Comparison of ENCODE assay signal across 8 cellular contexts in genomic region chr1:94820918-94821317, GRCh38. TPM values are rescaled to one million over a fixed set of nuclear protein-coding genes. Genes with fewer than 3 reads are reported as not detected.
A peak's percentile ranks its signal among the peaks of the same experiment; 100 is the strongest.
DNase-seq lines count a peak whose midpoint lies in the region; ATAC-seq, FAIRE-seq and TF ChIP-seq lines count a peak whose summit lies in the region.

No MANE protein-coding gene starts in this region.

- peaks cover 17% of the 10 kb centered on the region for H3K9me3 Mint-ChIP-seq in endodermal cell
- H3K9me3 Mint-ChIP-seq in naive thymus-derived CD8-positive, alpha-beta T cell, result peaks cover 0 to 8% (median 0%) of the 10 kb centered on the region in 9 donors

- peaks cover 10% of the 10 kb centered on the region for H3K4me1 Mint-ChIP-seq in endodermal cell
- H3K4me1 Mint-ChIP-seq in naive thymus-derived CD8-positive, alpha-beta T cell, result peaks cover 0 to 7% (median 4%) of the 10 kb centered on the region in 4 donors

- peaks cover 6% of the 10 kb centered on the region for H3K36me3 Mint-ChIP-seq in endodermal cell (ENCODE audit: low read depth)
- no peaks in the 10 kb centered on the region for H3K36me3 Mint-ChIP-seq in naive thymus-derived CD8-positive, alpha-beta T cell

- H3K4me3 ChIP-seq in A549 (peak overlapping the region; percentile 76), endodermal cell (ENCODE audit: low read length) (peak overlapping the region; percentile 72)

- POLR2A ChIA-PET in A549 (lab: Yijun Ruan, JAX), result no interaction called here
- POLR2A ChIA-PET in naive thymus-derived CD8-positive, alpha-beta T cell (lab: Charles Lee), result no interaction called here

- peaks cover 27% of the 10 kb centered on the region for H3K27me3 ChIP-seq in endodermal cell (ENCODE audit: control insufficient read depth, insufficient read depth, low read length, poor library complexity, severe bottlenecking)

- H3K27me3 Mint-ChIP-seq in endodermal cell (ENCODE audit: insufficient read depth), result peaks cover 17% of the 10 kb centered on the region
- peaks cover 26 to 66% (median 40%) of the 10 kb centered on the region in 5 donors for H3K27me3 Mint-ChIP-seq in naive thymus-derived CD8-positive, alpha-beta T cell

- no peak for TF ChIP-seq POLR2A in A549 (IDR thresholded peaks at IDR 0.05; ENCODE audit: low read length)

- H3K9me3 ChIP-seq in A549 (no peaks in the 10 kb centered on the region), endodermal cell (ENCODE audit: control insufficient read depth, low read length) (peaks cover 14% of the 10 kb centered on the region)

- TF ChIP-seq RAD21 in A549 (conservative IDR thresholded peaks at IDR 0.05 in 1 of 2, IDR thresholded peaks at IDR 0.05 in 1 of 2), result no peak

- no peak for TF ChIP-seq EP300 in A549 (IDR thresholded peaks at IDR 0.05)

- no peak overlapping the region for H3K9ac ChIP-seq in endodermal cell (ENCODE audit: extremely low read depth, low read length, poor library complexity, severe bottlenecking)

- no peak overlapping the region for H3K27ac Mint-ChIP-seq in endodermal cell
- H3K27ac Mint-ChIP-seq in naive thymus-derived CD8-positive, alpha-beta T cell, result no peak overlapping the region

- ATAC-seq in A549 (no peak), GM21447 (IDR thresholded peaks at IDR 0.05; ENCODE audit: unreplicated experiment) (no peak)
- no peak for ATAC-seq in naive thymus-derived CD8-positive, alpha-beta T cell

- H3K4me1 ChIP-seq in A549 (peaks cover 11% of the 10 kb centered on the region; the same call in 1 of the 3 replicates), endodermal cell (ENCODE audit: control insufficient read depth, insufficient read depth, low read length) (no peaks in the 10 kb centered on the region)

- DNase-seq in A549 (ENCODE audit: low read depth in 1 of 2, low spot score in 1 of 2), result no peak
- peak; percentile 56 for DNase-seq in HT-29 (ENCODE audit: low spot score)
- DNase-seq in endodermal cell, result no peak
- DNase-seq in naive thymus-derived CD8-positive, alpha-beta T cell, result no peak
- DNase-seq in SW 1271 (lab: John Stamatoyannopoulos, UW), result no peak
- DNase-seq in NCI-H2081 treated with DMSO at 0.1 percent for 48 hours (lab: John Stamatoyannopoulos, UW), result no peak
- DNase-seq in effector CD4-positive, alpha-beta T cell, result no peak

- H3K4me2 ChIP-seq in A549, result peak overlapping the region; percentile 89

- CTCF ChIA-PET in A549 (lab: Yijun Ruan, JAX), result interaction anchor here (1.0 to 1.7 kb wide), 3 partner anchors 9 to 222 kb away, joined by 3 to 7 read pairs (median 4); no protein-coding TSS in a partner anchor

- TF ChIP-seq CTCF in A549 (IDR thresholded peaks at IDR 0.05) (no peak), endodermal cell (conservative IDR thresholded peaks at IDR 0.05) (no peak)

- H3K4me3 Mint-ChIP-seq in endodermal cell, result peak overlapping the region; percentile 78
- peak overlapping the region in 9 of 10 donors; percentile 20 to 75 (median 62) for H3K4me3 Mint-ChIP-seq in naive thymus-derived CD8-positive, alpha-beta T cell

- H3K27ac ChIP-seq in A549 (peak overlapping the region in 1 of 2 experiments; percentile 94; a peak in 3 of 6 replicates), endodermal cell (ENCODE audit: low read depth, low read length) (no peak overlapping the region)

- 65% methylated on average over 7 of the region's 7 CpGs for WGBS in A549 (ENCODE audit: missing lambda C conversion rate)
- 72 to 88% methylated on average over 4 to 7 of the region's 7 CpGs for WGBS in endodermal cell (ENCODE audit: insufficient coverage in 1 of 2, insufficient read length in 1 of 2), 2 experiments

- H3K36me3 ChIP-seq in endodermal cell (ENCODE audit: control insufficient read depth, insufficient read depth, low read length), result no peaks in the 10 kb centered on the region

- FAIRE-seq in A549 (lab: Jason Lieb, UNC), result no peak

TF ChIP-seq in A549, 52 proteins besides CTCF, POLR2A, EP300 and RAD21:
- TF ChIP-seq KDM5A (IDR thresholded peaks at IDR 0.05) (no peak), SMC3 (IDR thresholded peaks at IDR 0.05) (no peak), KDM1A (IDR thresholded peaks at IDR 0.05; ENCODE audit: low read depth) (no peak), ELK1 (IDR thresholded peaks at IDR 0.05; ENCODE audit: low read depth, low read length) (no peak), ZNF302 (CRISPR knock-in tag; IDR thresholded peaks at IDR 0.05) (no peak), GATA3 (IDR thresholded peaks at IDR 0.05; ENCODE audit: borderline replicate concordance) (no peak), ZFP36 (IDR thresholded peaks at IDR 0.05; ENCODE audit: borderline replicate concordance, partially characterized antibody) (no peak), ZSCAN20 (CRISPR knock-in tag; IDR thresholded peaks at IDR 0.05) (no peak), EHF (CRISPR knock-in tag; IDR thresholded peaks at IDR 0.05) (no peak), ATOH8 (CRISPR knock-in tag; IDR thresholded peaks at IDR 0.05; ENCODE audit: low read depth) (no peak), USF2 (IDR thresholded peaks at IDR 0.05) (no peak)
TF ChIP-seq in A549: peak in this region for 0.

RNA-seq across cellular contexts. Expression of gene SLC44A3, which starts 0.8 kb away (rescaled TPM):
- 5.4 and 6.5 TPM in 2 replicates for polyA plus RNA-seq in A549 (2011; rRNA removed)
- polyA plus RNA-seq in A549 (2012; cell fraction: cytosol; rRNA removed), result 1.1 and 1.5 TPM in 2 replicates
- 0.58 and 0.87 TPM in 2 replicates for polyA plus RNA-seq in A549 (2012; cell fraction: nucleus; rRNA removed)
- polyA plus RNA-seq in A549 (2017; fragmentation: RNase III; extraction: RNeasy Plus Mini Kit Qiagen cat#74134 plus additional on column Dnase treatment), result 1.9 to 2.3 TPM (median 2.2 TPM) in 3 replicates
- 4.5 TPM in 2 replicates for polyA minus RNA-seq in A549 (2011; rRNA and poly(A)+ RNA removed)
- total RNA-seq in HT-29 (2014; rRNA removed; shearing (Covaris generic)), result 14.1 and 15.6 TPM in 2 replicates
- 1 to 10 TPM; 5.5 to 6.3 TPM for total RNA-seq in endodermal cell
- polyA plus RNA-seq in endodermal cell (2013, experiment 1 of 2), result 2.5 TPM
- 2.8 TPM for polyA plus RNA-seq in endodermal cell (2013, experiment 2 of 2)
- total RNA-seq in naive thymus-derived CD8-positive, alpha-beta T cell, result not detected
- polyA plus RNA-seq in naive thymus-derived CD8-positive, alpha-beta T cell, result not detected

Comparison
In these comparisons a context has a peak if more than half of its experiments do, and no peak if none do; other contexts are left out.
1. RNA of gene SLC44A3, which starts 0.8 kb away (total RNA-seq): 14.1 to 15.6 TPM in HT-29 and 5.5 to 6.3 TPM in endodermal cell; not detected in naive thymus-derived CD8-positive, alpha-beta T cell; every median in the first group is over 4 times any median in the second.